Comparison of ENCODE assay signal across 1 cellular context in the genomic region with DNA sequence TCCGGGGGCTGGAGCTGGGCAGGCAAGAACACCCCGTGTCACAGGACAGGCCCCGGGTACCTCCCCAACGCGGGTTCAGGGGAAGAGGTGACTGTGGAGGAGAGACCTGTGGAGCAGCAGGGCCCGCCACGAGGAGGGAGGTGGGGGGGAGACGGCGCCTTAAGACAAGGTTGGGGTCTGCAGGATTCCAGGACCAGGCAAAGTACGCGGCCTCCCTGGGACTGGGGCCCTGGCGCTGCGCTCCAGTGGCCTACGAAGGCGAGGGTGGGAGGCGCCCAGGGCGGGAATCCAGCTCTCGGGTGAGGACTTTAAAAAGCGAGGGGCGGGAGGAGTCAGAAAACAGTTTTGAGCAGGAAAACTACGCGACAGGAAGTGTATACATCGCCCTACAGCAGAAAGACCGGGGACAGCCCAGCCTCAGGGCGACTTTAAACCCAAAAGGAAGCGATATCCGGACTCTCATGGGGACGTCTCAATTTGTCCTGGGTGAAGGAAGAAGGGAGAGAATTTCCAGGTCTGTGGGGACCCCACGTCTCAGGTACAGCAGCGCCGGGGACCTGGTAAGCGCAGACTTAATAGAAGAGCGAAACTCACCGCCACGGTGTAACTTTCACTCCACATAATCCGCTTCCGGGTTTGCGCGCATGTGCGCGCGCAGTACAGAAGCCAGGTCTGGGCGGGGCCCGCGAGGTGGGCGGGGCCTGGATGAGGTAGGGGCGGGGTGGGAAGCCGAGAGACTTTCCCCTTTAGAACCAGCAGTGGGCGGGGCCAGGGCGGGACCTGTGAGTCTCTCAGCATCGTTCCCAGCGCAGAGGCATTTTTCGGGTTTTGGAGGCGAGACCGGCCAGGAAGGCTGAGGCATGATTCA.
TF ChIP-seq lines count a peak whose summit lies in the region.

Gene ZNF83 (minus strand): TSS at position 638 of the 868 bp plus-strand sequence.

TF ChIP-seq in GM12878, 131 proteins besides CTCF, POLR2A, EP300 and RAD21 (continued from another document and continues in another):
- TF ChIP-seq, protein P1, sequence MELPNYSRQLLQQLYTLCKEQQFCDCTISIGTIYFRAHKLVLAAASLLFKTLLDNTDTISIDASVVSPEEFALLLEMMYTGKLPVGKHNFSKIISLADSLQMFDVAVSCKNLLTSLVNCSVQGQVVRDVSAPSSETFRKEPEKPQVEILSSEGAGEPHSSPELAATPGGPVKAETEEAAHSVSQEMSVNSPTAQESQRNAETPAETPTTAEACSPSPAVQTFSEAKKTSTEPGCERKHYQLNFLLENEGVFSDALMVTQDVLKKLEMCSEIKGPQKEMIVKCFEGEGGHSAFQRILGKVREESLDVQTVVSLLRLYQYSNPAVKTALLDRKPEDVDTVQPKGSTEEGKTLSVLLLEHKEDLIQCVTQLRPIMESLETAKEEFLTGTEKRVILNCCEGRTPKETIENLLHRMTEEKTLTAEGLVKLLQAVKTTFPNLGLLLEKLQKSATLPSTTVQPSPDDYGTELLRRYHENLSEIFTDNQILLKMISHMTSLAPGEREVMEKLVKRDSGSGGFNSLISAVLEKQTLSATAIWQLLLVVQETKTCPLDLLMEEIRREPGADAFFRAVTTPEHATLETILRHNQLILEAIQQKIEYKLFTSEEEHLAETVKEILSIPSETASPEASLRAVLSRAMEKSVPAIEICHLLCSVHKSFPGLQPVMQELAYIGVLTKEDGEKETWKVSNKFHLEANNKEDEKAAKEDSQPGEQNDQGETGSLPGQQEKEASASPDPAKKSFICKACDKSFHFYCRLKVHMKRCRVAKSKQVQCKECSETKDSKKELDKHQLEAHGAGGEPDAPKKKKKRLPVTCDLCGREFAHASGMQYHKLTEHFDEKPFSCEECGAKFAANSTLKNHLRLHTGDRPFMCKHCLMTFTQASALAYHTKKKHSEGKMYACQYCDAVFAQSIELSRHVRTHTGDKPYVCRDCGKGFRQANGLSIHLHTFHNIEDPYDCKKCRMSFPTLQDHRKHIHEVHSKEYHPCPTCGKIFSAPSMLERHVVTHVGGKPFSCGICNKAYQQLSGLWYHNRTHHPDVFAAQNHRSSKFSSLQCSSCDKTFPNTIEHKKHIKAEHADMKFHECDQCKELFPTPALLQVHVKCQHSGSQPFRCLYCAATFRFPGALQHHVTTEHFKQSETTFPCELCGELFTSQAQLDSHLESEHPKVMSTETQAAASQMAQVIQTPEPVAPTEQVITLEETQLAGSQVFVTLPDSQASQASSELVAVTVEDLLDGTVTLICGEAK (IDR thresholded peaks at IDR 0.05; ENCODE audit: borderline replicate concordance): peak; percentile 57; the same call in 1 of the 2 replicates
- TF ChIP-seq NFIC (IDR thresholded peaks at IDR 0.05; ENCODE audit: low read depth, low read length) (no peak), MXI1 (IDR thresholded peaks at IDR 0.05; ENCODE audit: low read depth, low read length) (no peak; the same call in none of the 2 replicates), HDGF (IDR thresholded peaks at IDR 0.05) (no peak), BHLHE40 (IDR thresholded peaks at IDR 0.05; ENCODE audit: borderline replicate concordance in 1 of 2, low read depth in 2 of 2, low read length in 1 of 2) (no peak), EZH2 (IDR thresholded peaks at IDR 0.05; ENCODE audit: borderline replicate concordance, control insufficient read depth, low read depth, low read length) (no peak), RUNX3 (IDR thresholded peaks at IDR 0.05; ENCODE audit: low read length) (0 out of 2 replicates have a peak, but pooled peaks have one; percentile 27), ZBTB11 (CRISPR knock-in tag; IDR thresholded peaks at IDR 0.05) (no peak), BACH1 (IDR thresholded peaks at IDR 0.05; ENCODE audit: borderline replicate concordance) (no peak), SPI1 (IDR thresholded peaks at IDR 0.05; ENCODE audit: borderline replicate concordance, insufficient read depth, low read depth, low read length) (no peak), ZZZ3 (IDR thresholded peaks at IDR 0.05; ENCODE audit: control insufficient read depth, insufficient read length, low read depth) (no peak), HDAC6 (IDR thresholded peaks at IDR 0.05; ENCODE audit: unreplicated experiment) (no peak), GATAD2B (conservative IDR thresholded peaks at IDR 0.05; ENCODE audit: low read depth) (no peak; the same call in none of the 2 replicates), NFYA (IDR thresholded peaks at IDR 0.05; ENCODE audit: borderline replicate concordance, low read depth, low read length) (no peak), NR2C1 (IDR thresholded peaks at IDR 0.05) (peak; percentile 47; the same call in 1 of the 2 replicates), IKZF2 (IDR thresholded peaks at IDR 0.05) (no peak), ESRRA (IDR thresholded peaks at IDR 0.05; ENCODE audit: low read length) (no peak), PML (IDR thresholded peaks at IDR 0.05; ENCODE audit: low read length) (peak; percentile 88), RBBP5 (conservative IDR thresholded peaks at IDR 0.05) (no peak), NR2F1 (conservative IDR thresholded peaks at IDR 0.05) (no peak), NRF1 (conservative IDR thresholded peaks at IDR 0.05; ENCODE audit: low read depth, low read length) (peak; percentile 62), ZNF687 (IDR thresholded peaks at IDR 0.05) (no peak; the same call in 1 of the 2 replicates), STAT1 (conservative IDR thresholded peaks at IDR 0.05) (no peak), SIX5 (IDR thresholded peaks at IDR 0.05; ENCODE audit: low read depth, low read length, severe bottlenecking) (no peak), FOXK2 (IDR thresholded peaks at IDR 0.05) (no peak), IRF5 (IDR thresholded peaks at IDR 0.05; ENCODE audit: borderline replicate concordance) (no peak), ZBED1 (IDR thresholded peaks at IDR 0.05; ENCODE audit: borderline replicate concordance) (no peak), E2F8 (IDR thresholded peaks at IDR 0.05; ENCODE audit: low read depth, partially characterized antibody) (no peak), BMI1 (IDR thresholded peaks at IDR 0.05; ENCODE audit: borderline replicate concordance) (no peak), TAF1 (IDR thresholded peaks at IDR 0.05; ENCODE audit: borderline replicate concordance, low read depth, low read length) (peak; percentile 86), FOXM1 (IDR thresholded peaks at IDR 0.05; ENCODE audit: low read depth, low read length) (no peak)
- TF ChIP-seq, protein P2, sequence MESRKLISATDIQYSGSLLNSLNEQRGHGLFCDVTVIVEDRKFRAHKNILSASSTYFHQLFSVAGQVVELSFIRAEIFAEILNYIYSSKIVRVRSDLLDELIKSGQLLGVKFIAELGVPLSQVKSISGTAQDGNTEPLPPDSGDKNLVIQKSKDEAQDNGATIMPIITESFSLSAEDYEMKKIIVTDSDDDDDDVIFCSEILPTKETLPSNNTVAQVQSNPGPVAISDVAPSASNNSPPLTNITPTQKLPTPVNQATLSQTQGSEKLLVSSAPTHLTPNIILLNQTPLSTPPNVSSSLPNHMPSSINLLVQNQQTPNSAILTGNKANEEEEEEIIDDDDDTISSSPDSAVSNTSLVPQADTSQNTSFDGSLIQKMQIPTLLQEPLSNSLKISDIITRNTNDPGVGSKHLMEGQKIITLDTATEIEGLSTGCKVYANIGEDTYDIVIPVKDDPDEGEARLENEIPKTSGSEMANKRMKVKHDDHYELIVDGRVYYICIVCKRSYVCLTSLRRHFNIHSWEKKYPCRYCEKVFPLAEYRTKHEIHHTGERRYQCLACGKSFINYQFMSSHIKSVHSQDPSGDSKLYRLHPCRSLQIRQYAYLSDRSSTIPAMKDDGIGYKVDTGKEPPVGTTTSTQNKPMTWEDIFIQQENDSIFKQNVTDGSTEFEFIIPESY (IDR thresholded peaks at IDR 0.05): no peak
- TF ChIP-seq, protein P3, sequence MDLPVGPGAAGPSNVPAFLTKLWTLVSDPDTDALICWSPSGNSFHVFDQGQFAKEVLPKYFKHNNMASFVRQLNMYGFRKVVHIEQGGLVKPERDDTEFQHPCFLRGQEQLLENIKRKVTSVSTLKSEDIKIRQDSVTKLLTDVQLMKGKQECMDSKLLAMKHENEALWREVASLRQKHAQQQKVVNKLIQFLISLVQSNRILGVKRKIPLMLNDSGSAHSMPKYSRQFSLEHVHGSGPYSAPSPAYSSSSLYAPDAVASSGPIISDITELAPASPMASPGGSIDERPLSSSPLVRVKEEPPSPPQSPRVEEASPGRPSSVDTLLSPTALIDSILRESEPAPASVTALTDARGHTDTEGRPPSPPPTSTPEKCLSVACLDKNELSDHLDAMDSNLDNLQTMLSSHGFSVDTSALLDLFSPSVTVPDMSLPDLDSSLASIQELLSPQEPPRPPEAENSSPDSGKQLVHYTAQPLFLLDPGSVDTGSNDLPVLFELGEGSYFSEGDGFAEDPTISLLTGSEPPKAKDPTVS (IDR thresholded peaks at IDR 0.05; ENCODE audit: low read depth, low read length): no peak
